8 cellular contexts compared by ENCODE assay signal in the genomic region with DNA sequence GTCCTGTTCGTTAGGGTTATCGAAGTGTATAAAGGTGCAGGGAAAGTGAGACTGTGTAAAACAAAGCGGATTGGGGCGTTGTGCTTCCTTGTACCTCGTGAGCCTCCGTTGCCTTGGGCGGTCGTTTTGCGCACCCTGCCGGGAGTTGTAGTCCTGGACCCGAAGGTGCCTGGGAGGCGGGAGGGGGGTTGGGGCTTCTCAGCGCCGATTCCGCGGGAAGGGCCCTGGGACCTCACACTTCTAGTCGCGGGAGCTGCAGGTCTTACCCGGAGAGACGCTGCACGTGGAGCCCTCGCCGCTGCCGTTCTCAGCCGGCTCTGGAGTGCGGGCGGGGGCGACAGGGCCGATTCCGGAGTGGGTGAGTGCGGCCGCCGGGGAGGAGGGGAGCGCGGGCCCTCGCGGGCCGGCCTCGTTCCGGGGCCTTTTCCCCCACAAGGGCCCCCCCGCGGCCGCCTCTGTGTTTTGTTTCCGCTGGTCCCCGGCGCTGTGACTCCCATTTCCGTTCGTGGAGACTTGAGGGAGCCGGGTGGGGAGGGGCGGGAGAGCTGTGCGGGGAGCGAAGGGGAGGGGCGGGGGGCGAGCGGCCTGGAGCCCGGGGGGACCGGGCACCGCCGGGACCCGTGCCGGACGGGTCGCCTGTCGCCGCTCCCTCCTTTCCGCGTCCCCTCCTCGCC. TPM values are rescaled to one million over a fixed set of nuclear protein-coding genes. Genes with fewer than 3 reads are reported as not detected.
DNase-seq lines count a peak whose midpoint lies in the region; ATAC-seq and TF ChIP-seq lines count a peak whose summit lies in the region.

No MANE protein-coding gene starts in this region.

- no peaks in the 10 kb centered on the region for H3K4me1 ChIP-seq in NT2/D1 (ENCODE audit: insufficient read depth, insufficient read length)
- H3K4me1 ChIP-seq in mucosa of descending colon (ENCODE audit: low read depth), result peaks cover 28% of the 10 kb centered on the region

- H3K9me3 ChIP-seq in NT2/D1 (ENCODE audit: insufficient read depth, low read length) (no peaks in the 10 kb centered on the region), mucosa of descending colon (no peaks in the 10 kb centered on the region)

- TF ChIP-seq CTCF in mucosa of descending colon (IDR thresholded peaks at IDR 0.05), result no peak

- peaks cover 27% of the 10 kb centered on the region for H3K36me3 ChIP-seq in NT2/D1 (ENCODE audit: insufficient read depth, insufficient read length, low read length)
- no peaks in the 10 kb centered on the region for H3K36me3 ChIP-seq in mucosa of descending colon (ENCODE audit: low read depth)

- H3K9ac ChIP-seq in NT2/D1 (ENCODE audit: insufficient read length, low read depth), result peak overlapping the region; percentile 96

- H3K4me3 ChIP-seq in NT2/D1 (ENCODE audit: insufficient read length, low read depth) (peak overlapping the region; percentile 91), mucosa of descending colon (peak overlapping the region; percentile 91)

- ATAC-seq in GM21367 (IDR thresholded peaks at IDR 0.05; ENCODE audit: unreplicated experiment) (peak; percentile 48), mucosa of descending colon (peak; percentile 88)

- DNase-seq in COLO829 (ENCODE audit: low spot score), result peak; percentile 40
- peak; percentile 81 for DNase-seq in HT1080 (ENCODE audit: low read depth)
- DNase-seq in NT2/D1 (ENCODE audit: low read depth, low spot score), result peak; percentile 90
- peak; percentile 81 for DNase-seq in activated T-cell treated with anti-CD3 and anti-CD28 coated beads for 4 hours
- DNase-seq in epithelial cell of prostate (ENCODE audit: low read depth, low spot score), result no peak
- DNase-seq in mucosa of descending colon, result peak; percentile 93 to 96 (median 93)
- peak; percentile 76 to 80 for DNase-seq in stimulated activated CD8-positive, alpha-beta memory T cell treated with anti-CD3 and anti-CD28 coated beads, Interleukin-4, amount 100 ng/mL, for 1 hour (ENCODE audit: low read depth in 2 of 2, low spot score in 1 of 2)

- H3K27me3 ChIP-seq in NT2/D1 (ENCODE audit: insufficient read depth, insufficient read length), result no peaks in the 10 kb centered on the region

- peak overlapping the region; percentile 97 for H3K27ac ChIP-seq in epithelial cell of prostate

- intact Hi-C loops in mucosa of descending colon (cut with DNase I, micrococcal nuclease), result no loop called here

RNA-seq across cellular contexts. Expression of a gene that starts 0.6 kb away (rescaled TPM):
- total RNA-seq in HT1080 (2014; rRNA removed; shearing (Covaris generic)), result 19.6 and 19.7 TPM in 2 replicates
- polyA plus RNA-seq in HT1080 (2015; cell fraction: cytosol; rRNA removed), result 18.4 and 24.4 TPM in 2 replicates
- 34.1 and 40.1 TPM in 2 replicates for polyA plus RNA-seq in HT1080 (2015; cell fraction: nucleus; rRNA removed)
- 10 to 100 TPM; 21.9 to 26.5 (median 24.8) TPM for total RNA-seq in mucosa of descending colon

RNA-seq across cellular contexts. Expression of a gene that starts 0.7 kb away (rescaled TPM):
- 115 and 167 TPM in 2 replicates for total RNA-seq in HT1080 (2014; rRNA removed; shearing (Covaris generic))
- polyA plus RNA-seq in HT1080 (2015; cell fraction: cytosol; rRNA removed), result 444 and 447 TPM in 2 replicates
- polyA plus RNA-seq in HT1080 (2015; cell fraction: nucleus; rRNA removed), result 108 and 112 TPM in 2 replicates
- total RNA-seq in mucosa of descending colon, result 100 to 1,000 TPM; 159 to 215 (median 205) TPM
